9 cellular contexts compared by ENCODE assay signal in genomic region chr5:76546497-76547102, GRCh38.
DNase-seq lines count a peak whose midpoint lies in the region; ATAC-seq and TF ChIP-seq lines count a peak whose summit lies in the region.
"Had no signal": no experiment of that assay in that cellular context is flagged by ENCODE, and none has a peak within 500 bp of the region (broad histone marks: within the 10 kb centered on the region; RNA-seq: fewer than 3 reads in every experiment).

No MANE protein-coding gene starts in this region.

- peak overlapping the region; percentile 75 for H3K4me3 Mint-ChIP-seq in activated T-cell treated with anti-CD3 and anti-CD28 coated beads, Interleukin-2, amount 50 U/mL, for 4 hours
- peak overlapping the region in 7 of 8 donors; percentile 56 to 78 (median 76) for H3K4me3 Mint-ChIP-seq in naive B cell

- H3K27me3 ChIP-seq in GM06990 (replicated peaks; ENCODE audit: control insufficient read depth, insufficient read depth, low read length) = no peaks in the 10 kb centered on the region
- H3K27me3 ChIP-seq in ovary = no peaks in the 10 kb centered on the region

- TF ChIP-seq CTCF in GM06990 (IDR thresholded peaks at IDR 0.05; ENCODE audit: insufficient read depth, low read length, poor library complexity, severe bottlenecking) = no peak
- TF ChIP-seq CTCF in ovary (IDR thresholded peaks at IDR 0.05) = no peak

- H3K27ac ChIP-seq in substantia nigra (ENCODE audit: low read depth, low read length, poor library complexity, severe bottlenecking) (no peak overlapping the region), ovary (no peak overlapping the region)

- no peaks in the 10 kb centered on the region for H3K36me3 ChIP-seq in GM06990 (ENCODE audit: control insufficient read depth, insufficient read depth, low read length)
- no peaks in the 10 kb centered on the region for H3K36me3 ChIP-seq in ovary

- H3K27me3 Mint-ChIP-seq in activated T-cell treated with anti-CD3 and anti-CD28 coated beads, Interleukin-2, amount 50 U/mL, for 4 hours (ENCODE audit: low read depth) = no peaks in the 10 kb centered on the region
- H3K27me3 Mint-ChIP-seq in naive B cell = no peaks in the 10 kb centered on the region

- no peaks in the 10 kb centered on the region for H3K9me3 Mint-ChIP-seq in activated T-cell treated with anti-CD3 and anti-CD28 coated beads, Interleukin-2, amount 50 U/mL, for 4 hours
- no peaks in the 10 kb centered on the region for H3K9me3 Mint-ChIP-seq in naive B cell

- H3K36me3 Mint-ChIP-seq in activated T-cell treated with anti-CD3 and anti-CD28 coated beads, Interleukin-2, amount 50 U/mL, for 4 hours (ENCODE audit: insufficient read depth) = peaks cover 1% of the 10 kb centered on the region
- H3K36me3 Mint-ChIP-seq in naive B cell = no peaks in the 10 kb centered on the region

- H3K9me3 ChIP-seq in ovary = no peaks in the 10 kb centered on the region

- peak overlapping the region; percentile 95 to 99 (median 97) for H3K27ac Mint-ChIP-seq in naive B cell

- 69 to 77% (median 75%) methylated on average over 8 of the region's 8 CpGs for WGBS in ovary, 3 donors

- TF ChIP-seq POLR2A in ovary (IDR thresholded peaks at IDR 0.05) = no peak

- peaks cover 80% of the 10 kb centered on the region for H3K4me1 Mint-ChIP-seq in activated T-cell treated with anti-CD3 and anti-CD28 coated beads, Interleukin-2, amount 50 U/mL, for 4 hours (ENCODE audit: low read depth)
- peaks cover 28 to 49% (median 46%) of the 10 kb centered on the region in 3 donors for H3K4me1 Mint-ChIP-seq in naive B cell

- H3K4me1 ChIP-seq in ovary (ENCODE audit: insufficient read depth) = no peaks in the 10 kb centered on the region

- intact Hi-C loops in ovary (cut with DNase I) = loop anchor here in 1 of 4 donors (10.0 kb wide), 1 partner anchor 142 kb away; the partner anchor contains the start of gene IQGAP2

- peak; percentile 26 for DNase-seq in GM06990 (ENCODE audit: extremely low read depth, insufficient read length)
- no peak for DNase-seq in activated T-cell treated with anti-CD3 and anti-CD28 coated beads, Interleukin-2, amount 50 U/mL, for 4 hours
- peak; percentile 44 for DNase-seq in naive B cell
- no peak for DNase-seq in substantia nigra (lab: John Stamatoyannopoulos, UW)
- no peak for DNase-seq in occipital lobe (lab: John Stamatoyannopoulos, UW)
- no peak for DNase-seq in ovary
- no peak for DNase-seq in NCI-H226
- DNase-seq: NCI-H2107 had no signal

- no peak for TF ChIP-seq EP300 in ovary (IDR thresholded peaks at IDR 0.05)

- peak; percentile 25 for ATAC-seq in HG02763 (IDR thresholded peaks at IDR 0.05; ENCODE audit: unreplicated experiment)
- ATAC-seq in activated T-cell treated with anti-CD3 and anti-CD28 coated beads, Interleukin-2, amount 50 U/mL, for 4 hours = peak in 1 of 2 donors; percentile 12
- peak; percentile 15 to 34 for ATAC-seq in naive B cell (ENCODE audit: low read depth in 2 of 2)

- peak overlapping the region; percentile 23; the same call in 1 of the 2 replicates for H3K4me3 ChIP-seq in GM06990 (replicated peaks; ENCODE audit: low read depth, low read length)
- no peak overlapping the region for H3K4me3 ChIP-seq in ovary

Comparison
In these comparisons a context has a peak if more than half of its experiments do, and no peak if none do; other contexts are left out.
1. DNase-seq: peak in GM06990 (single experiment) and naive B cell (single experiment); none in activated T-cell treated with anti-CD3 and anti-CD28 coated beads, Interleukin-2, amount 50 U/mL, for 4 hours (single experiment), substantia nigra (0 of 49), occipital lobe (single experiment), ovary (0 of 5) and NCI-H226 (single experiment).